Comparison of ENCODE assay signal across 14 cellular contexts in genomic region chr6:3913958-3914337, GRCh38.
DNase-seq lines count a peak whose midpoint lies in the region; ATAC-seq and TF ChIP-seq lines count a peak whose summit lies in the region.
"Had no signal": no experiment of that assay in that cellular context is flagged by ENCODE, and none has a peak within 500 bp of the region (broad histone marks: within the 10 kb centered on the region; RNA-seq: fewer than 3 reads in every experiment).

No MANE protein-coding gene starts in this region.

- peak overlapping the region; percentile 87 to 95 for H3K27ac ChIP-seq in right atrium auricular region
- H3K27ac ChIP-seq in epithelial cell of prostate: peak overlapping the region; percentile 72

- H3K36me3 ChIP-seq in right atrium auricular region: no peaks in the 10 kb centered on the region

- intact Hi-C loops in cardiac septum (cut with DNase I): no loop called here

- no peaks in the 10 kb centered on the region for H3K27me3 ChIP-seq in right atrium auricular region

- DNase-seq in right atrium auricular region (ENCODE audit: low spot score) (no peak), cardiac septum (ENCODE audit: low spot score) (no peak), epithelial cell of prostate (ENCODE audit: low read depth, low spot score) (no peak), osteocyte (ENCODE audit: extremely low spot score, unreplicated experiment) (no peak), progenitor cell of endocrine pancreas (ENCODE audit: low spot score, unreplicated experiment) (no peak), NCI-H2196 treated with DMSO at 0.1 percent for 48 hours (lab: John Stamatoyannopoulos, UW; ENCODE audit: unreplicated experiment) (no peak), ecto neural progenitor cell (ENCODE audit: low spot score) (no peak)
- DNase-seq: activated CD8-positive, alpha-beta memory T cell treated with anti-CD3 and anti-CD28 coated beads for 24 hours; activated naive CD4-positive, alpha-beta T cell treated with anti-CD3 and anti-CD28 coated beads for 36 hours; immature natural killer cell; naive B cell; NCI-H526 had no signal

- ATAC-seq in GM21515 (IDR thresholded peaks at IDR 0.05; ENCODE audit: unreplicated experiment): no peak

- H3K9me3 Mint-ChIP-seq in osteocyte (ENCODE audit: unreplicated experiment): peaks cover 9% of the 10 kb centered on the region
- peaks cover 14% of the 10 kb centered on the region for H3K9me3 Mint-ChIP-seq in progenitor cell of endocrine pancreas (ENCODE audit: low read depth)
- H3K9me3 Mint-ChIP-seq: activated naive CD4-positive, alpha-beta T cell treated with anti-CD3 and anti-CD28 coated beads for 36 hours; immature natural killer cell; naive B cell had no signal

- TF ChIP-seq CTCF in right atrium auricular region (IDR thresholded peaks at IDR 0.05) (no peak), osteocyte (IDR thresholded peaks at IDR 0.05) (no peak), progenitor cell of endocrine pancreas (IDR thresholded peaks at IDR 0.05; ENCODE audit: unreplicated experiment) (no peak)

- H3K27me3 Mint-ChIP-seq in osteocyte (ENCODE audit: unreplicated experiment) (no peaks in the 10 kb centered on the region), progenitor cell of endocrine pancreas (peaks cover 7% of the 10 kb centered on the region)
- H3K27me3 Mint-ChIP-seq: type B pancreatic cell had no signal

- H3K27ac Mint-ChIP-seq in osteocyte (ENCODE audit: unreplicated experiment) (peak overlapping the region; percentile 92), progenitor cell of endocrine pancreas (no peak overlapping the region)
- H3K27ac Mint-ChIP-seq: activated naive CD4-positive, alpha-beta T cell treated with anti-CD3 and anti-CD28 coated beads for 36 hours; immature natural killer cell; naive B cell had no signal

- H3K4me1 ChIP-seq in right atrium auricular region: peaks cover 0 to 55% of the 10 kb centered on the region in 2 donors

- H3K4me3 Mint-ChIP-seq in osteocyte (ENCODE audit: unreplicated experiment) (no peak overlapping the region), progenitor cell of endocrine pancreas (ENCODE audit: low read depth) (no peak overlapping the region)
- H3K4me3 Mint-ChIP-seq: activated naive CD4-positive, alpha-beta T cell treated with anti-CD3 and anti-CD28 coated beads for 36 hours; immature natural killer cell; naive B cell had no signal

- H3K36me3 Mint-ChIP-seq in osteocyte (ENCODE audit: unreplicated experiment) (peaks cover 3% of the 10 kb centered on the region), progenitor cell of endocrine pancreas (ENCODE audit: insufficient read depth) (no peaks in the 10 kb centered on the region)
- H3K36me3 Mint-ChIP-seq: immature natural killer cell, naive B cell, type B pancreatic cell had no signal

- no peak overlapping the region for H3K4me3 ChIP-seq in right atrium auricular region

- H3K9me3 ChIP-seq in right atrium auricular region: no peaks in the 10 kb centered on the region

- H3K4me1 Mint-ChIP-seq in osteocyte (ENCODE audit: unreplicated experiment): peaks cover 70% of the 10 kb centered on the region
- H3K4me1 Mint-ChIP-seq in progenitor cell of endocrine pancreas (ENCODE audit: low read depth): peaks cover 20% of the 10 kb centered on the region
- H3K4me1 Mint-ChIP-seq: naive B cell had no signal
